Comparison of ENCODE assay signal across 8 cellular contexts in genomic region chr12:47079365-47079893, GRCh38. TPM values are rescaled to one million over a fixed set of nuclear protein-coding genes. Genes with fewer than 3 reads are reported as not detected.
A peak's percentile ranks its signal among the peaks of the same experiment; 100 is the strongest.
DNase-seq lines count a peak whose midpoint lies in the region; ATAC-seq and TF ChIP-seq lines count a peak whose summit lies in the region.

A gene with protein sequence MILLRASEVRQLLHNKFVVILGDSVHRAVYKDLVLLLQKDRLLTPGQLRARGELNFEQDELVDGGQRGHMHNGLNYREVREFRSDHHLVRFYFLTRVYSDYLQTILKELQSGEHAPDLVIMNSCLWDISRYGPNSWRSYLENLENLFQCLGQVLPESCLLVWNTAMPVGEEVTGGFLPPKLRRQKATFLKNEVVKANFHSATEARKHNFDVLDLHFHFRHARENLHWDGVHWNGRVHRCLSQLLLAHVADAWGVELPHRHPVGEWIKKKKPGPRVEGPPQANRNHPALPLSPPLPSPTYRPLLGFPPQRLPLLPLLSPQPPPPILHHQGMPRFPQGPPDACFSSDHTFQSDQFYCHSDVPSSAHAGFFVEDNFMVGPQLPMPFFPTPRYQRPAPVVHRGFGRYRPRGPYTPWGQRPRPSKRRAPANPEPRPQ (plus strand): TSS chr12:47079621. CDS start chr12:47235064, 155,443 bp downstream.

- H3K27ac ChIP-seq in osteoblast (ENCODE audit: low read depth, low read length): peak within 1 kb of the TSS; percentile 92
- peak within 1 kb of the TSS; percentile 96 to 98 for H3K27ac ChIP-seq in thoracic aorta

- ATAC-seq in GM19023 (IDR thresholded peaks at IDR 0.05; ENCODE audit: unreplicated experiment): peak; percentile 64
- ATAC-seq in HG03558 (IDR thresholded peaks at IDR 0.05; ENCODE audit: extremely low read depth, unreplicated experiment): peak; percentile 66
- peak; percentile 43 for ATAC-seq in thoracic aorta (ENCODE audit: insufficient number of reproducible peaks, low FRiP score, low read depth)

- H3K79me2 ChIP-seq in osteoblast (ENCODE audit: insufficient read depth, low read length): peaks cover 39% of the 10 kb centered on the region

- H3K9me3 ChIP-seq in osteoblast (ENCODE audit: low read depth, low read length): no peaks in the 10 kb centered on the region
- no peaks in the 10 kb centered on the region for H3K9me3 ChIP-seq in thoracic aorta

- H3K4me2 ChIP-seq in osteoblast (ENCODE audit: insufficient read depth, low read length): peak within 1 kb of the TSS; percentile 92

- H4K20me1 ChIP-seq in osteoblast (ENCODE audit: insufficient read depth, low read length): peaks cover 3% of the 10 kb centered on the region

- peaks cover 12% of the 10 kb centered on the region for H3K36me3 ChIP-seq in osteoblast (ENCODE audit: insufficient read depth, low read length)
- H3K36me3 ChIP-seq in thoracic aorta: no peaks in the 10 kb centered on the region

- H2AFZ ChIP-seq in osteoblast (ENCODE audit: low read length): peak within 1 kb of the TSS; percentile 90

- H3K27me3 ChIP-seq in osteoblast (ENCODE audit: insufficient read depth, low read length) (no peaks in the 10 kb centered on the region), thoracic aorta (replicated peaks; ENCODE audit: insufficient read depth) (no peaks in the 10 kb centered on the region)

- peak within 1 kb of the TSS; percentile 82 for H3K4me3 ChIP-seq in osteoblast (ENCODE audit: insufficient read depth, low read length)
- H3K4me3 ChIP-seq in thoracic aorta: peak within 1 kb of the TSS; percentile 95

- peak; percentile 47 for TF ChIP-seq CTCF in osteoblast (IDR thresholded peaks at IDR 0.05; ENCODE audit: extremely low read depth, low read depth, low read length)
- TF ChIP-seq CTCF in thoracic aorta (IDR thresholded peaks at IDR 0.05): peak; percentile 19

- DNase-seq in AG08395 (ENCODE audit: low spot score) (peak; percentile 57), RPMI7951 (ENCODE audit: low read depth) (peak; percentile 77), germinal center (ENCODE audit: low spot score) (peak; percentile 68), osteoblast (ENCODE audit: insufficient read length, low spot score, missing footprints) (peak; percentile 81), thoracic aorta (ENCODE audit: low spot score) (no peak)
- DNase-seq in activated effector memory CD4-positive, alpha-beta T cell treated with Interleukin-2 at 50 U/mL for 16 hours: peak; percentile 47

- peaks cover 55% of the 10 kb centered on the region for H3K4me1 ChIP-seq in osteoblast (ENCODE audit: insufficient read depth, low read length)
- H3K4me1 ChIP-seq in thoracic aorta (ENCODE audit: control insufficient read depth in 1 of 2, low read depth in 2 of 2): peaks cover 17 to 58% of the 10 kb centered on the region in 2 donors

RNA-seq across cellular contexts. Expression of the gene that starts here (rescaled TPM):
- total RNA-seq in RPMI7951 (2014; rRNA removed; shearing (Covaris generic)): 1.6 and 4.2 TPM in 2 replicates
- total RNA-seq in osteoblast: 0.29 and 0.36 TPM in 2 replicates
- total RNA-seq in thoracic aorta: 10 to 100 TPM in 1 of 2 donors, 1 to 10 TPM in 1; 6.6 to 12.3 TPM

Comparison
In these comparisons a context has a peak if more than half of its experiments do, and no peak if none do; other contexts are left out.
1. Peak in DNase-seq, H3K4me3 ChIP-seq, H3K27ac ChIP-seq and H3K4me2 ChIP-seq in osteoblast; RNA of the gene not detected or under 1 TPM.